Comparison of ENCODE assay signal across 8 cellular contexts in the genomic region with DNA sequence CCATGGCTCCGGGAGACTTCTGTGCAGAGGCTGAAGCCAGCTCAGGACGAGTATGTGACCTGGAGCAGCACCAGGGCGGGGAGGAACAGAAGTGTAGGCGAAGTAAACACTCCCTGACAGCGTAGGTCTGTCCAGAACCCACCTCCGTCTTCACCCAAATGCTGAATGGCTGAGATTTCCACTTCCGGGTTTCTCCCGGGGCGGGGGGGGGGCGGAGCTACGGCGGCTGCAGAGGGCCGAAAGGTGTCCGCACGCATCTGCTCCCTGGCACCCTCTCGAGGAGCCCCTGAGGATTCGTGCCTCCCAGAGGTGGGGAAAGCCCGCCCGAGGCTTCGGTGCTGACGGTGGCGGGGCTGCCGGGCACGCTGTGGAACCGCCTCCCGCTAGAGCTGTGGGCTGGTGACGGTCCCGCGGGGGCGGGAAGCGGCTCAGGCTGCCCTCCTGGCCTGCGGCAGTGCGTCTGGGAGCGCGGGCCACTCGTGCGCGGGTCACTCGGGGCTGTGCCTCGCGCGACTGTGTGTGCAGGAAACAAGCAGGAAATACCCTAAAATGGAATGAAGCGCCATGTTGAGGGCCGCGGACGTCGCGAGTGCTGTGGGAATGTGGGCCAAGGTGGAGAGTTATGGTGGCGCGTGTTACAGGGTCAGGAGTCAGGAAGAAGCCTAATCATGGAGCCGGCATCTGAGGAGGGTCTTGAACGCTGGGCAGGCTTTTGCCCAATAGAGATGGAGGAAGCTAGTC.
A peak's percentile ranks its signal among the peaks of the same experiment; 100 is the strongest.
DNase-seq lines count a peak whose midpoint lies in the region; ATAC-seq, FAIRE-seq and TF ChIP-seq lines count a peak whose summit lies in the region.

No MANE protein-coding gene starts in this region.

- no peak overlapping the region for H3K4me3 ChIP-seq in CD4-positive, alpha-beta memory T cell (ENCODE audit: low read length in 2 of 2)
- no peak overlapping the region for H3K4me3 ChIP-seq in GM23338

- no peak overlapping the region for H2AFZ ChIP-seq in GM23338

- ATAC-seq in activated CD8-positive, alpha-beta T cell treated with anti-CD3 and anti-CD28 coated beads, Interleukin-2, amount 10 ng/mL, durations not matched to agents 7 days and 5 days: no peak
- no peak for ATAC-seq in GM23338

- H3K9me3 Mint-ChIP-seq in CD4-positive, alpha-beta memory T cell: peaks cover 0 to 34% (median 8%) of the 10 kb centered on the region in 8 donors
- peaks cover 20% of the 10 kb centered on the region for H3K9me3 Mint-ChIP-seq in activated CD8-positive, alpha-beta T cell treated with anti-CD3 and anti-CD28 coated beads, Interleukin-2, amount 10 ng/mL, durations not matched to agents 7 days and 5 days (ENCODE audit: insufficient read depth)
- peaks cover 73% of the 10 kb centered on the region for H3K9me3 Mint-ChIP-seq in GM23338

- DNase-seq in CD4-positive, alpha-beta memory T cell: peak in 4 of 5 donors; percentile 16 to 54 (median 30)
- DNase-seq in RPMI7951 (ENCODE audit: low read depth): peak; percentile 70
- peak; percentile 0 for DNase-seq in cerebellum (ENCODE audit: low spot score)
- peak; percentile 67 for DNase-seq in myocyte (ENCODE audit: low read depth)
- no peak for DNase-seq in GM12891 (ENCODE audit: insufficient read length, low spot score)
- no peak for DNase-seq in activated CD8-positive, alpha-beta T cell treated with anti-CD3 and anti-CD28 coated beads, Interleukin-2, amount 10 ng/mL, durations not matched to agents 7 days and 5 days
- no peak for DNase-seq in GM23338 (ENCODE audit: low spot score)
- no peak for DNase-seq in NCI-H2227 treated with DMSO at 0.1 percent for 48 hours (lab: John Stamatoyannopoulos, UW)

- no peaks in the 10 kb centered on the region for H3K79me2 ChIP-seq in GM23338 (replicated peaks; ENCODE audit: insufficient read depth)

- no peaks in the 10 kb centered on the region for H3K27me3 ChIP-seq in CD4-positive, alpha-beta memory T cell (ENCODE audit: insufficient read depth, low read length)
- no peaks in the 10 kb centered on the region for H3K27me3 ChIP-seq in GM23338 (ENCODE audit: insufficient read depth)

- no peak for TF ChIP-seq POLR2A in GM12891 (IDR thresholded peaks at IDR 0.05; ENCODE audit: low read depth, low read length)

- peak overlapping the region in 6 of 7 donors; percentile 16 to 83 (median 64) for H3K27ac Mint-ChIP-seq in CD4-positive, alpha-beta memory T cell
- H3K27ac Mint-ChIP-seq in activated CD8-positive, alpha-beta T cell treated with anti-CD3 and anti-CD28 coated beads, Interleukin-2, amount 10 ng/mL, durations not matched to agents 7 days and 5 days: no peak overlapping the region
- no peak overlapping the region for H3K27ac Mint-ChIP-seq in GM23338

- H3K9me2 ChIP-seq in GM23338 (ENCODE audit: insufficient read depth): no peaks in the 10 kb centered on the region

- CTCF ChIA-PET in CD4-positive, alpha-beta memory T cell (lab: Charles Lee; ENCODE audit: partially characterized antibody): no interaction called here
- CTCF ChIA-PET in activated CD8-positive, alpha-beta T cell treated with anti-CD3 and anti-CD28 coated beads, Interleukin-2, amount 10 ng/mL, durations not matched to agents 7 days and 5 days (lab: Charles Lee): no interaction called here

- H4K20me1 ChIP-seq in GM23338 (replicated peaks; ENCODE audit: insufficient read depth): no peaks in the 10 kb centered on the region

- H3K4me3 Mint-ChIP-seq in CD4-positive, alpha-beta memory T cell: peak overlapping the region in 6 of 8 donors; percentile 26 to 66 (median 48)
- H3K4me3 Mint-ChIP-seq in activated CD8-positive, alpha-beta T cell treated with anti-CD3 and anti-CD28 coated beads, Interleukin-2, amount 10 ng/mL, durations not matched to agents 7 days and 5 days: no peak overlapping the region
- no peak overlapping the region for H3K4me3 Mint-ChIP-seq in GM23338

- intact Hi-C loops in CD4-positive, alpha-beta memory T cell (cut with micrococcal nuclease): no loop called here

- no peaks in the 10 kb centered on the region for H3K36me3 Mint-ChIP-seq in CD4-positive, alpha-beta memory T cell
- no peaks in the 10 kb centered on the region for H3K36me3 Mint-ChIP-seq in activated CD8-positive, alpha-beta T cell treated with anti-CD3 and anti-CD28 coated beads, Interleukin-2, amount 10 ng/mL, durations not matched to agents 7 days and 5 days (ENCODE audit: low read depth)
- peaks cover 10% of the 10 kb centered on the region for H3K36me3 Mint-ChIP-seq in GM23338 (ENCODE audit: low read depth)

- no peaks in the 10 kb centered on the region for H3F3A ChIP-seq in GM23338 (replicated peaks; ENCODE audit: low read depth)

- H3K36me3 ChIP-seq in CD4-positive, alpha-beta memory T cell (ENCODE audit: insufficient read depth, low read length): no peaks in the 10 kb centered on the region
- H3K36me3 ChIP-seq in GM23338 (ENCODE audit: insufficient read depth): no peaks in the 10 kb centered on the region

- no peak overlapping the region for H3K27ac ChIP-seq in CD4-positive, alpha-beta memory T cell (ENCODE audit: low read depth, low read length)
- H3K27ac ChIP-seq in GM23338 (ENCODE audit: low read depth): no peak overlapping the region

- H3K9me3 ChIP-seq in CD4-positive, alpha-beta memory T cell (ENCODE audit: control insufficient read depth in 1 of 2, low read length in 2 of 2): no peaks in the 10 kb centered on the region

- POLR2A ChIA-PET in CD4-positive, alpha-beta memory T cell (lab: Charles Lee; ENCODE audit: partially characterized antibody): interaction anchor here (0.6 kb wide), 1 partner anchor 39 kb away, joined by 3 read pairs; no protein-coding TSS in a partner anchor
- POLR2A ChIA-PET in activated CD8-positive, alpha-beta T cell treated with anti-CD3 and anti-CD28 coated beads, Interleukin-2, amount 10 ng/mL, durations not matched to agents 7 days and 5 days (lab: Charles Lee): no interaction called here

- H3K27me3 Mint-ChIP-seq in CD4-positive, alpha-beta memory T cell: no peaks in the 10 kb centered on the region
- H3K27me3 Mint-ChIP-seq in activated CD8-positive, alpha-beta T cell treated with anti-CD3 and anti-CD28 coated beads, Interleukin-2, amount 10 ng/mL, durations not matched to agents 7 days and 5 days (ENCODE audit: low read depth): no peaks in the 10 kb centered on the region
- no peaks in the 10 kb centered on the region for H3K27me3 Mint-ChIP-seq in GM23338 (ENCODE audit: insufficient read depth, low read depth, poor library complexity)

- no peak for TF ChIP-seq CTCF in GM23338 (conservative IDR thresholded peaks at IDR 0.05; ENCODE audit: low read depth in 2 of 2)

- H3K4me1 Mint-ChIP-seq in CD4-positive, alpha-beta memory T cell: no peaks in the 10 kb centered on the region
- no peaks in the 10 kb centered on the region for H3K4me1 Mint-ChIP-seq in activated CD8-positive, alpha-beta T cell treated with anti-CD3 and anti-CD28 coated beads, Interleukin-2, amount 10 ng/mL, durations not matched to agents 7 days and 5 days (ENCODE audit: low read depth)
- H3K4me1 Mint-ChIP-seq in GM23338: no peaks in the 10 kb centered on the region

- H3K4me1 ChIP-seq in CD4-positive, alpha-beta memory T cell (ENCODE audit: insufficient read depth, low read length): no peaks in the 10 kb centered on the region
- no peaks in the 10 kb centered on the region for H3K4me1 ChIP-seq in GM23338 (ENCODE audit: insufficient read depth)

- no peak for FAIRE-seq in GM12891 (lab: Jason Lieb, UNC)

- no peak overlapping the region for H3K4me2 ChIP-seq in GM23338

TF ChIP-seq in GM12891, 5 proteins besides CTCF, POLR2A, EP300 and RAD21:
- TF ChIP-seq POLR2AphosphoS5 (IDR thresholded peaks at IDR 0.05; ENCODE audit: low read depth, low read length) (no peak), TAF1 (IDR thresholded peaks at IDR 0.05; ENCODE audit: low read depth, low read length) (no peak), PAX5 (IDR thresholded peaks at IDR 0.05; ENCODE audit: insufficient read depth, low read length, severe bottlenecking) (no peak), POU2F2 (IDR thresholded peaks at IDR 0.05; ENCODE audit: low read depth, low read length) (no peak)

Comparison
In these comparisons a context has a peak if more than half of its experiments do, and no peak if none do; other contexts are left out.
1. DNase-seq: peak in CD4-positive, alpha-beta memory T cell (4 of 5), RPMI7951 (single experiment), cerebellum (single experiment) and myocyte (single experiment); none in GM12891 (single experiment), activated CD8-positive, alpha-beta T cell treated with anti-CD3 and anti-CD28 coated beads, Interleukin-2, amount 10 ng/mL, durations not matched to agents 7 days and 5 days (single experiment), GM23338 (single experiment) and NCI-H2227 treated with DMSO at 0.1 percent for 48 hours (single experiment).
2. H3K27ac Mint-ChIP-seq: peak in CD4-positive, alpha-beta memory T cell (6 of 7); none in activated CD8-positive, alpha-beta T cell treated with anti-CD3 and anti-CD28 coated beads, Interleukin-2, amount 10 ng/mL, durations not matched to agents 7 days and 5 days (single experiment) and GM23338 (single experiment).
3. H3K4me3 Mint-ChIP-seq: peak in CD4-positive, alpha-beta memory T cell (6 of 8); none in activated CD8-positive, alpha-beta T cell treated with anti-CD3 and anti-CD28 coated beads, Interleukin-2, amount 10 ng/mL, durations not matched to agents 7 days and 5 days (single experiment) and GM23338 (single experiment).